ENCODE assay signal across 10 cellular contexts in the genomic region with DNA sequence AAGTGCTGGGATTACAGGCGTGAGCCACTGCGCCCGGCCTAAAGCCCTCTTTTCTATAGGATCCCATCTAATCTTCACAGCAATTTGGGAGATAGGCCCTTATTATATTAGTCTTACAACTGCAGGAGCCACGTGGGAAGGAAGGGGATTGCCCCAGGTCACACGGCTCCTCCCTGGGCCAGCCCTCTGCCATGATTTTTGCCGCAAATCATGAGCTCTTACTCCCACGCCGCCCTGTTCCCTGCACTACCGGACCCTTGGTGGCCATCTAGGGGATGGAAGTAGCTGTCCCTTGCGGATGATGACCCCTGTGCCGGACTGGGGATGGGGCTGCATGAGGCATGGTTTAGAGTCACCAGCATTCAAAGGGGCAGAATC. TPM values are rescaled to one million over a fixed set of nuclear protein-coding genes. Genes with fewer than 3 reads are reported as not detected.
DNase-seq lines count a peak whose midpoint lies in the region; ATAC-seq and TF ChIP-seq lines count a peak whose summit lies in the region.
"Had no signal": no experiment of that assay in that cellular context is flagged by ENCODE, and none has a peak within 500 bp of the region (broad histone marks: within the 10 kb centered on the region; RNA-seq: fewer than 3 reads in every experiment).

No MANE protein-coding gene starts in this region.

- 59 to 67% methylated on average over 9 to 11 of the region's 11 CpGs for WGBS in testis, 2 donors

- peaks cover 22% of the 10 kb centered on the region for H3K4me1 Mint-ChIP-seq in activated naive CD4-positive, alpha-beta T cell treated with anti-CD3 and anti-CD28 coated beads, Interleukin-2, amount 10 ng/mL, durations not matched to agents 7 days and 5 days
- peaks cover 6% of the 10 kb centered on the region for H3K4me1 Mint-ChIP-seq in activated T-helper 17 cell treated with anti-CD3 and anti-CD28 coated beads, Interleukin-2, amount 50 U/mL, for 72 hours

- no peak for ATAC-seq in activated T-helper 17 cell treated with anti-CD3 and anti-CD28 coated beads, Interleukin-2, amount 50 U/mL, for 72 hours (replicated peaks)
- no peak for ATAC-seq in left lobe of liver

- no peak for TF ChIP-seq POLR2A in testis (IDR thresholded peaks at IDR 0.05)

- H3K27me3 Mint-ChIP-seq in activated naive CD4-positive, alpha-beta T cell treated with anti-CD3 and anti-CD28 coated beads, Interleukin-2, amount 10 ng/mL, durations not matched to agents 7 days and 5 days: peaks cover 54% of the 10 kb centered on the region
- peaks cover 14% of the 10 kb centered on the region for H3K27me3 Mint-ChIP-seq in activated T-helper 17 cell treated with anti-CD3 and anti-CD28 coated beads, Interleukin-2, amount 50 U/mL, for 72 hours

- H3K36me3 ChIP-seq in tibial artery: no peaks in the 10 kb centered on the region
- H3K36me3 ChIP-seq in testis (ENCODE audit: low read depth, missing control alignments): no peaks in the 10 kb centered on the region

- H3K9me3 Mint-ChIP-seq in activated naive CD4-positive, alpha-beta T cell treated with anti-CD3 and anti-CD28 coated beads, Interleukin-2, amount 10 ng/mL, durations not matched to agents 7 days and 5 days: no peaks in the 10 kb centered on the region
- no peaks in the 10 kb centered on the region for H3K9me3 Mint-ChIP-seq in activated T-helper 17 cell treated with anti-CD3 and anti-CD28 coated beads, Interleukin-2, amount 50 U/mL, for 72 hours

- CTCF ChIA-PET in activated naive CD4-positive, alpha-beta T cell treated with anti-CD3 and anti-CD28 coated beads, Interleukin-2, amount 10 ng/mL, durations not matched to agents 7 days and 5 days (lab: Charles Lee): interaction anchor here (0.8 to 21.6 kb wide), 3 partner anchors 36 to 69 kb away, joined by 3 to 473 read pairs (median 4); no protein-coding TSS in a partner anchor

- H3K36me3 Mint-ChIP-seq in activated naive CD4-positive, alpha-beta T cell treated with anti-CD3 and anti-CD28 coated beads, Interleukin-2, amount 10 ng/mL, durations not matched to agents 7 days and 5 days: no peaks in the 10 kb centered on the region
- H3K36me3 Mint-ChIP-seq in activated T-helper 17 cell treated with anti-CD3 and anti-CD28 coated beads, Interleukin-2, amount 50 U/mL, for 72 hours (ENCODE audit: low read depth): no peaks in the 10 kb centered on the region

- intact Hi-C loops in tibial artery (cut with DNase I; ENCODE audit: low total_unique reads): loop anchor here (10.0 kb wide), 1 partner anchor 105 kb away; a partner anchor contains a TSS
- intact Hi-C loops in testis (cut with DNase I; ENCODE audit: low total_unique reads): loop anchor here (2.0 kb wide), 1 partner anchor 33 kb away; no protein-coding TSS in a partner anchor

- H3K9me3 ChIP-seq in tibial artery (no peaks in the 10 kb centered on the region), testis (no peaks in the 10 kb centered on the region)

- H3K27ac Mint-ChIP-seq in activated naive CD4-positive, alpha-beta T cell treated with anti-CD3 and anti-CD28 coated beads, Interleukin-2, amount 10 ng/mL, durations not matched to agents 7 days and 5 days: peak overlapping the region; percentile 33
- no peak overlapping the region for H3K27ac Mint-ChIP-seq in activated T-helper 17 cell treated with anti-CD3 and anti-CD28 coated beads, Interleukin-2, amount 50 U/mL, for 72 hours

- H3K4me3 ChIP-seq in tibial artery (peak overlapping the region in 1 of 2 donors; percentile 55), testis (peak overlapping the region in 1 of 2 donors; percentile 61)

- H3K27me3 ChIP-seq in tibial artery: no peaks in the 10 kb centered on the region
- H3K27me3 ChIP-seq in testis: no peaks in the 10 kb centered on the region

- H3K4me3 Mint-ChIP-seq in activated naive CD4-positive, alpha-beta T cell treated with anti-CD3 and anti-CD28 coated beads, Interleukin-2, amount 10 ng/mL, durations not matched to agents 7 days and 5 days: no peak overlapping the region
- H3K4me3 Mint-ChIP-seq in activated T-helper 17 cell treated with anti-CD3 and anti-CD28 coated beads, Interleukin-2, amount 50 U/mL, for 72 hours: peak overlapping the region; percentile 16

- no peak for DNase-seq in activated naive CD4-positive, alpha-beta T cell treated with anti-CD3 and anti-CD28 coated beads, Interleukin-2, amount 10 ng/mL, durations not matched to agents 7 days and 5 days
- no peak for DNase-seq in activated naive CD4-positive, alpha-beta T cell treated with Interleukin-2 at 50 U/mL for 16 hours
- DNase-seq in left kidney (ENCODE audit: low read depth, low spot score): peak; percentile 80
- DNase-seq in tibial artery: no peak
- DNase-seq in testis: no peak
- DNase-seq in left lobe of liver (ENCODE audit: low spot score): no peak
- no peak for DNase-seq in stimulated activated CD4-positive, alpha-beta T cell treated with anti-CD3 and anti-CD28 coated beads, Interleukin-12 subunit alpha, Interleukin-12 subunit beta, amount 100 ng/mL, for 4 hours
- DNase-seq: activated naive CD4-positive, alpha-beta T cell treated with anti-CD3 and anti-CD28 coated beads, Interleukin-2, amount 50 U/mL, for 16 hours; T-helper 9 cell had no signal

- H3K4me1 ChIP-seq in tibial artery (peaks cover 0 to 22% (median 13%) of the 10 kb centered on the region in 4 donors), testis (peaks cover 10% of the 10 kb centered on the region)

- H3K27ac ChIP-seq in tibial artery: peak overlapping the region; percentile 86 to 89
- peak overlapping the region in 1 of 2 donors; percentile 63 for H3K27ac ChIP-seq in testis

- no peak for TF ChIP-seq CTCF in tibial artery (IDR thresholded peaks at IDR 0.05)
- TF ChIP-seq CTCF in testis (IDR thresholded peaks at IDR 0.05): no peak

RNA-seq across cellular contexts. Expression of a gene that starts 28.4 kb away (rescaled TPM):
- total RNA-seq in activated T-helper 17 cell treated with anti-CD3 and anti-CD28 coated beads, Interleukin-2, amount 50 U/mL, for 72 hours: 1,000 to 10,000 TPM; 1,439 to 1,845 TPM
- 100 to 1,000 TPM; 278 to 311 TPM for total RNA-seq in testis
- polyA plus RNA-seq in testis (ENCODE audit: insufficient read depth, low read depth, low replicate concordance): 583 TPM
- total RNA-seq in left lobe of liver: 213 TPM
